In the genomic region with DNA sequence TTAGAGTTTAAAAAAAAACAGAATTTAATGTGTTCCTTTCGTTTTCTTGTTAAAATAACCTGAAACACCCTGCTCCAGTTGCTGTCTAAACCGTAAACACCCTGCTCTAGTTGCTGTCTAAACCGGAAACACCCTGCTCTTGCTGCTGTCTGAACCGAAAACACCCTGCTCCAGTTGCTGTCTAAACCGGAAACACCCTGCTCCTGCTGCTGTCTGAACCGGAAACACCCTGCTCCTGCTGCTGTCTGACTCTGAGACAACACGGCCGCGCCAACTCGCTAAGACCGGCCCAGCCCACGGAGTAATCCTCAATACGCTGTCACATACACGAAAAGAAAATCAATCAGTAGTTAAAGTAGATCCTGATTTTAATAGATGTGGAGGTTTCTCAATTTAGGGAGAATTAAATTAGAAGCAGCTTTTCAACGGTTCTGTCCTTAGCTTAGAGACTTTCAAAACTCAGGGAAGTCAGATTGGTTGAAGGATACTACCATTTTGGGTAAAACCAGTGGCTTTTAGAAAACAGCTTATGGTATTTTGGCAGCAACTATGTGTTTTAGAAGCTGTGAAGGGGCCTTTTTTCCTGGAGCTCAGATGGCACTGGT, we compare ENCODE assay signal across 9 cellular contexts.
DNase-seq lines count a peak whose midpoint lies in the region; ATAC-seq, FAIRE-seq and TF ChIP-seq lines count a peak whose summit lies in the region.
"Had no signal": no experiment of that assay in that cellular context is flagged by ENCODE, and none has a peak within 500 bp of the region (broad histone marks: within the 10 kb centered on the region; RNA-seq: fewer than 3 reads in every experiment).

No MANE protein-coding gene starts in this region.

- peaks cover 20% of the 10 kb centered on the region for H3K4me1 Mint-ChIP-seq in activated naive CD4-positive, alpha-beta T cell treated with anti-CD3 and anti-CD28 coated beads for 36 hours (ENCODE audit: low read depth)

- peaks cover 0 to 6% (median 0%) of the 10 kb centered on the region in 4 donors for H3K4me1 ChIP-seq in Peyer's patch

- H3K9me3 Mint-ChIP-seq in activated naive CD4-positive, alpha-beta T cell treated with anti-CD3 and anti-CD28 coated beads for 36 hours: no peaks in the 10 kb centered on the region

- TF ChIP-seq CTCF in Peyer's patch (IDR thresholded peaks at IDR 0.05): no peak

- TF ChIP-seq POLR2A in GM12892 (IDR thresholded peaks at IDR 0.05; ENCODE audit: low read depth, low read length) (no peak), Peyer's patch (IDR thresholded peaks at IDR 0.05) (no peak)

- DNase-seq in GM12892 (ENCODE audit: insufficient read length) (peak; percentile 55), Peyer's patch (peak; percentile 57 to 90 (median 81)), NCI-H69 (lab: John Stamatoyannopoulos, UW) (no peak), ureter (ENCODE audit: low spot score) (no peak)
- peak; percentile 84 for DNase-seq in activated naive CD4-positive, alpha-beta T cell treated with anti-CD3 and anti-CD28 coated beads for 36 hours
- peak; percentile 35 to 62 (median 57) for DNase-seq in stimulated activated CD4-positive, alpha-beta T cell treated with anti-CD3 and anti-CD28 coated beads, TNF-alpha, amount 100 ng/mL, for 48 hours (ENCODE audit: low read depth in 3 of 3)

- CTCF ChIA-PET in activated naive CD4-positive, alpha-beta T cell treated with anti-CD3 and anti-CD28 coated beads for 36 hours (lab: Charles Lee): interaction anchor here (1.0 kb wide), 1 partner anchor 31 kb away, joined by 3 read pairs; no protein-coding TSS in a partner anchor

- peak; percentile 96 for ATAC-seq in HG02678 (IDR thresholded peaks at IDR 0.05; ENCODE audit: unreplicated experiment)
- ATAC-seq: HCT116 had no signal

- H3K4me3 ChIP-seq in Peyer's patch: no peak overlapping the region

- H3K27me3 Mint-ChIP-seq in activated naive CD4-positive, alpha-beta T cell treated with anti-CD3 and anti-CD28 coated beads for 36 hours (ENCODE audit: low read depth): no peaks in the 10 kb centered on the region

- peak overlapping the region; percentile 97 for H3K27ac Mint-ChIP-seq in activated naive CD4-positive, alpha-beta T cell treated with anti-CD3 and anti-CD28 coated beads for 36 hours

- H3K9me3 ChIP-seq in Peyer's patch: no peaks in the 10 kb centered on the region

- peaks cover 14% of the 10 kb centered on the region for H3K36me3 Mint-ChIP-seq in activated naive CD4-positive, alpha-beta T cell treated with anti-CD3 and anti-CD28 coated beads for 36 hours (ENCODE audit: low read depth)

- intact Hi-C loops in activated naive CD4-positive, alpha-beta T cell treated with anti-CD3 and anti-CD28 coated beads for 36 hours (cut with micrococcal nuclease): loop anchor here (1.0 to 5.0 kb wide), 6 partner anchors 11 to 464 kb away; a partner anchor contains a TSS

- peaks cover 0 to 10% (median 0%) of the 10 kb centered on the region in 3 donors for H3K36me3 ChIP-seq in Peyer's patch

- H3K27me3 ChIP-seq in Peyer's patch (no peaks in the 10 kb centered on the region), layer of hippocampus (ENCODE audit: control insufficient read depth, insufficient read depth, low read length) (no peaks in the 10 kb centered on the region)

- peak overlapping the region; percentile 76 for H3K4me3 Mint-ChIP-seq in activated naive CD4-positive, alpha-beta T cell treated with anti-CD3 and anti-CD28 coated beads for 36 hours

- H3K27ac ChIP-seq in Peyer's patch: peak overlapping the region; percentile 28 to 75 (median 62)
- peak overlapping the region; percentile 43 for H3K27ac ChIP-seq in layer of hippocampus (ENCODE audit: low read depth, low read length)

- peak; percentile 99 for FAIRE-seq in GM12892 (lab: Jason Lieb, UNC)

Comparison
In these comparisons a context has a peak if more than half of its experiments do, and no peak if none do; other contexts are left out.
1. DNase-seq: peak in GM12892 (single experiment), Peyer's patch (3 of 3), activated naive CD4-positive, alpha-beta T cell treated with anti-CD3 and anti-CD28 coated beads for 36 hours (single experiment) and stimulated activated CD4-positive, alpha-beta T cell treated with anti-CD3 and anti-CD28 coated beads, TNF-alpha, amount 100 ng/mL, for 48 hours (3 of 3); none in NCI-H69 (single experiment) and ureter (single experiment).